In genomic region chr1:42335050-42335808, GRCh38 we compare ENCODE assay signal across 8 cellular contexts. TPM values are rescaled to one million over a fixed set of nuclear protein-coding genes. Genes with fewer than 3 reads are reported as not detected.
DNase-seq lines count a peak whose midpoint lies in the region; ATAC-seq, FAIRE-seq and TF ChIP-seq lines count a peak whose summit lies in the region.

Gene FOXJ3, minus strand, starts transcription at chr1:42335235. Its CDS starts 24,142 bp downstream, at chr1:42311093.

- H3K9me1 ChIP-seq in keratinocyte (ENCODE audit: control insufficient read depth, extremely low read depth, insufficient read depth, low read length), result no peaks in the 10 kb centered on the region

- no peaks in the 10 kb centered on the region for H3K9me3 ChIP-seq in keratinocyte (ENCODE audit: control insufficient read depth, low read depth, low read length)

- no peaks in the 10 kb centered on the region for H3K27me3 ChIP-seq in keratinocyte (ENCODE audit: control insufficient read depth, extremely low read depth, insufficient read depth, low read length)

- H3K36me3 Mint-ChIP-seq in central memory CD8-positive, alpha-beta T cell (ENCODE audit: insufficient read depth), result peaks cover 14% of the 10 kb centered on the region

- H3K4me3 ChIP-seq in keratinocyte (ENCODE audit: control insufficient read depth in 2 of 3, extremely low read depth in 1 of 3, insufficient read depth in 2 of 3, low read depth in 1 of 3, low read length in 3 of 3), result peak within 1 kb of the TSS; percentile 72 to 99 (median 87)

- H3K27ac Mint-ChIP-seq in central memory CD8-positive, alpha-beta T cell (ENCODE audit: low read depth), result peak within 1 kb of the TSS; percentile 85

- H4K20me1 ChIP-seq in keratinocyte (ENCODE audit: control insufficient read depth, extremely low read depth, insufficient read depth, low read length), result peaks cover 3% of the 10 kb centered on the region

- H3K36me3 ChIP-seq in keratinocyte (ENCODE audit: control insufficient read depth in 2 of 2, extremely low read depth in 1 of 2, insufficient read depth in 2 of 2, low read length in 2 of 2), result no peaks in the 10 kb centered on the region

- DNase-seq in AG08395 (ENCODE audit: low spot score) (peak; percentile 96), NCI-H345 (lab: John Stamatoyannopoulos, UW) (peak; percentile 96), keratinocyte (ENCODE audit: low read depth, low spot score) (peak; percentile 60)
- DNase-seq in central memory CD8-positive, alpha-beta T cell (ENCODE audit: low spot score in 2 of 2), result peak; percentile 84 to 85
- peak; percentile 82 to 92 (median 91) for DNase-seq in stimulated activated CD4-positive, alpha-beta T cell treated with anti-CD3 and anti-CD28 coated beads, Interleukin-12 subunit alpha, Interleukin-12 subunit beta, amount 100 ng/mL, for 48 hours (ENCODE audit: low read depth in 2 of 3, low spot score in 1 of 3)

- peak within 1 kb of the TSS; percentile 93 for H3K4me3 Mint-ChIP-seq in central memory CD8-positive, alpha-beta T cell

- peaks cover 58% of the 10 kb centered on the region for H3K4me1 Mint-ChIP-seq in central memory CD8-positive, alpha-beta T cell

- peaks cover 20% of the 10 kb centered on the region for H3K4me1 ChIP-seq in keratinocyte (ENCODE audit: control insufficient read depth, extremely low read depth, insufficient read depth, low read length)

- peak within 1 kb of the TSS; percentile 87 for H3K27ac ChIP-seq in keratinocyte (ENCODE audit: control insufficient read depth, insufficient read depth, low read length)

- peak in 1 of 3 experiments; percentile 22 for TF ChIP-seq CTCF in keratinocyte (optimal IDR thresholded peaks at IDR 0.05 in 1 of 3, IDR thresholded peaks at IDR 0.05 in 1 of 3, conservative IDR thresholded peaks at IDR 0.05 in 1 of 3; ENCODE audit: extremely low read depth in 1 of 3, insufficient read depth in 2 of 3, low read length in 3 of 3)

- H3K79me2 ChIP-seq in keratinocyte (ENCODE audit: control insufficient read depth, insufficient read depth, low read length), result peaks cover 47% of the 10 kb centered on the region

- in situ Hi-C loops in GM18951 (cut with MboI; ENCODE audit: low sequenced_read_pairs, unreplicated experiment), result loop anchor here (10.0 kb wide), 1 partner anchor 400 kb away; no protein-coding TSS in a partner anchor

- peak within 1 kb of the TSS; percentile 91 for H3K4me2 ChIP-seq in keratinocyte (ENCODE audit: control insufficient read depth, extremely low read depth, insufficient read depth, low read depth, low read length)

- dilution Hi-C loops in keratinocyte (cut with MboI; ENCODE audit: extremely low pct_ligation_motif_present, low sequenced_read_pairs), result no loop called here

- no peaks in the 10 kb centered on the region for H3K27me3 Mint-ChIP-seq in central memory CD8-positive, alpha-beta T cell

- no peaks in the 10 kb centered on the region for H3K9me3 Mint-ChIP-seq in central memory CD8-positive, alpha-beta T cell

- TF ChIP-seq POLR2A in GM18951 (IDR thresholded peaks at IDR 0.05; ENCODE audit: extremely low read depth, insufficient read depth, insufficient read length), result peak; percentile 94

- peak within 1 kb of the TSS; percentile 90 for H2AFZ ChIP-seq in keratinocyte (ENCODE audit: control insufficient read depth, low read length)

- peak; percentile 83 for ATAC-seq in HG03175 (IDR thresholded peaks at IDR 0.05; ENCODE audit: unreplicated experiment)
- peak; percentile 89 to 91 for ATAC-seq in activated CD4-positive, CD25-positive, alpha-beta regulatory T cell treated with anti-CD3 and anti-CD28 coated beads, Interleukin-2, amount 50 U/mL, for 24 hours
- ATAC-seq in central memory CD8-positive, alpha-beta T cell (replicated peaks; ENCODE audit: extremely low read depth, poor library complexity, severe bottlenecking), result peak; percentile 94

- FAIRE-seq in keratinocyte (lab: Jason Lieb, UNC), result no peak

- H3K9ac ChIP-seq in keratinocyte (ENCODE audit: control insufficient read depth, extremely low read depth, insufficient read depth, low read length), result peak within 1 kb of the TSS; percentile 93

RNA-seq across cellular contexts. Expression of gene FOXJ3, which starts in this region (rescaled TPM):
- polyA plus RNA-seq in keratinocyte, result 26.7 to 40.2 TPM (median 30.2 TPM) in 3 replicates
- 17.4 TPM for polyA plus RNA-seq in keratinocyte (2011; ENCODE audit: low read depth)
- polyA plus RNA-seq in keratinocyte (2011; cell fraction: cytosol; rRNA removed), result 14.9 and 25.9 TPM in 2 replicates
- polyA plus RNA-seq in keratinocyte (2011; cell fraction: nucleus; rRNA removed), result 56.6 and 57.9 TPM in 2 replicates
- polyA plus RNA-seq in keratinocyte (2012; ENCODE audit: low replicate concordance), result 17.6 and 20.7 TPM in 2 replicates
- 29.2 to 60.9 TPM (median 55.4 TPM) in 3 replicates for polyA minus RNA-seq in keratinocyte
- polyA minus RNA-seq in keratinocyte (2011; cell fraction: cytosol; rRNA and poly(A)+ RNA removed), result 20.7 TPM
- polyA minus RNA-seq in keratinocyte (2011; cell fraction: nucleus; rRNA and poly(A)+ RNA removed), result 19.0 and 66.6 TPM in 2 replicates

Comparison
In these comparisons a context has a peak if more than half of its experiments do, and no peak if none do; other contexts are left out.
1. Peak in every context shown above with its lines: DNase-seq, ATAC-seq, H3K4me3 ChIP-seq and H3K27ac ChIP-seq.